Comparison of ENCODE assay signal across 8 cellular contexts in genomic region chr9:126860757-126861466, GRCh38. TPM values are rescaled to one million over a fixed set of nuclear protein-coding genes. Genes with fewer than 3 reads are reported as not detected.
DNase-seq lines count a peak whose midpoint lies in the region; ATAC-seq and TF ChIP-seq lines count a peak whose summit lies in the region.

No MANE protein-coding gene starts in this region.

- H3K27ac Mint-ChIP-seq in IgD-negative memory B cell (peak overlapping the region; percentile 63 to 91 (median 89)), progenitor cell of endocrine pancreas (peak overlapping the region; percentile 80)
- peak overlapping the region; percentile 81 for H3K27ac Mint-ChIP-seq in activated T-cell treated with anti-CD3 and anti-CD28 coated beads, Interleukin-2, amount 50 U/mL, for 72 hours

- H3K4me1 Mint-ChIP-seq in IgD-negative memory B cell, result peaks cover 17 to 21% (median 20%) of the 10 kb centered on the region in 3 donors
- peaks cover 30% of the 10 kb centered on the region for H3K4me1 Mint-ChIP-seq in activated T-cell treated with anti-CD3 and anti-CD28 coated beads, Interleukin-2, amount 50 U/mL, for 72 hours (ENCODE audit: low read depth)
- H3K4me1 Mint-ChIP-seq in progenitor cell of endocrine pancreas (ENCODE audit: low read depth), result peaks cover 20% of the 10 kb centered on the region

- peaks cover 3% of the 10 kb centered on the region for H3K36me3 Mint-ChIP-seq in IgD-negative memory B cell
- H3K36me3 Mint-ChIP-seq in activated T-cell treated with anti-CD3 and anti-CD28 coated beads, Interleukin-2, amount 50 U/mL, for 72 hours (ENCODE audit: insufficient read depth in 2 of 2), result peaks cover 2 to 3% of the 10 kb centered on the region in 2 donors
- H3K36me3 Mint-ChIP-seq in progenitor cell of endocrine pancreas (ENCODE audit: insufficient read depth), result peaks cover 3% of the 10 kb centered on the region

- peak; percentile 15 for ATAC-seq in GM21717 (IDR thresholded peaks at IDR 0.05; ENCODE audit: unreplicated experiment)
- peak; percentile 41 to 45 for ATAC-seq in activated T-cell treated with anti-CD3 and anti-CD28 coated beads, Interleukin-2, amount 50 U/mL, for 72 hours (replicated peaks in 1 of 2)

- H3K27me3 Mint-ChIP-seq in IgD-negative memory B cell (peaks cover 5% of the 10 kb centered on the region), progenitor cell of endocrine pancreas (peaks cover 21% of the 10 kb centered on the region)
- peaks cover 14% of the 10 kb centered on the region for H3K27me3 Mint-ChIP-seq in activated T-cell treated with anti-CD3 and anti-CD28 coated beads, Interleukin-2, amount 50 U/mL, for 72 hours (ENCODE audit: low read depth)

- DNase-seq in EH (ENCODE audit: low read depth), result peak; percentile 30
- DNase-seq in activated T-cell treated with anti-CD3 and anti-CD28 coated beads, Interleukin-2, amount 50 U/mL, for 72 hours, result peak; percentile 32 to 45
- peak; percentile 27 for DNase-seq in glomerular visceral epithelial cell (ENCODE audit: extremely low spot score)
- DNase-seq in progenitor cell of endocrine pancreas (ENCODE audit: low spot score, unreplicated experiment), result peak; percentile 44
- no peak for DNase-seq in NK-92 (lab: John Stamatoyannopoulos, UW; ENCODE audit: unreplicated experiment)
- DNase-seq in NCI-H1092 (lab: John Stamatoyannopoulos, UW), result no peak

- no peaks in the 10 kb centered on the region for H3K9me3 Mint-ChIP-seq in IgD-negative memory B cell
- no peaks in the 10 kb centered on the region for H3K9me3 Mint-ChIP-seq in activated T-cell treated with anti-CD3 and anti-CD28 coated beads, Interleukin-2, amount 50 U/mL, for 72 hours
- H3K9me3 Mint-ChIP-seq in progenitor cell of endocrine pancreas (ENCODE audit: low read depth), result no peaks in the 10 kb centered on the region

- peak overlapping the region; percentile 86 to 98 (median 90) for H3K4me3 Mint-ChIP-seq in IgD-negative memory B cell
- H3K4me3 Mint-ChIP-seq in activated T-cell treated with anti-CD3 and anti-CD28 coated beads, Interleukin-2, amount 50 U/mL, for 72 hours, result peak overlapping the region; percentile 84 to 94
- peak overlapping the region; percentile 79 for H3K4me3 Mint-ChIP-seq in progenitor cell of endocrine pancreas (ENCODE audit: low read depth)

- no peak for TF ChIP-seq CTCF in progenitor cell of endocrine pancreas (IDR thresholded peaks at IDR 0.05; ENCODE audit: unreplicated experiment)

RNA-seq across cellular contexts. Expression of gene ZBTB34, which starts 0.5 kb away (rescaled TPM):
- polyA plus RNA-seq in IgD-negative memory B cell, result 1.2 TPM
- 1 to 10 TPM; 7.1 to 8.1 TPM for total RNA-seq in activated T-cell treated with anti-CD3 and anti-CD28 coated beads, Interleukin-2, amount 50 U/mL, for 72 hours
- 21.5 TPM in 2 replicates for total RNA-seq in progenitor cell of endocrine pancreas

RNA-seq across cellular contexts. Expression of gene RALGPS1, which starts 53.7 kb away (rescaled TPM):
- polyA plus RNA-seq in IgD-negative memory B cell, result 8.0 TPM
- 1 to 10 TPM; 3.3 to 3.4 TPM for total RNA-seq in activated T-cell treated with anti-CD3 and anti-CD28 coated beads, Interleukin-2, amount 50 U/mL, for 72 hours
- total RNA-seq in progenitor cell of endocrine pancreas, result 39.2 and 43.8 TPM in 2 replicates

RNA-seq across cellular contexts. Expression of gene ZBTB43, which starts 56.1 kb away (rescaled TPM):
- 13.7 TPM for polyA plus RNA-seq in IgD-negative memory B cell
- total RNA-seq in activated T-cell treated with anti-CD3 and anti-CD28 coated beads, Interleukin-2, amount 50 U/mL, for 72 hours, result 10 to 100 TPM; 30.2 to 66.2 TPM
- 16.9 and 21.8 TPM in 2 replicates for total RNA-seq in progenitor cell of endocrine pancreas

Comparison
In these comparisons a context has a peak if more than half of its experiments do, and no peak if none do; other contexts are left out.
1. DNase-seq: peak in EH (single experiment), activated T-cell treated with anti-CD3 and anti-CD28 coated beads, Interleukin-2, amount 50 U/mL, for 72 hours (2 of 2), glomerular visceral epithelial cell (single experiment) and progenitor cell of endocrine pancreas (single experiment); none in NK-92 (single experiment) and NCI-H1092 (single experiment).
2. Peak in every context shown above with its lines, with median percentiles within 50 percentile points of each other: H3K27ac Mint-ChIP-seq and H3K4me3 Mint-ChIP-seq.